21 cellular contexts compared by ENCODE assay signal in the genomic region with DNA sequence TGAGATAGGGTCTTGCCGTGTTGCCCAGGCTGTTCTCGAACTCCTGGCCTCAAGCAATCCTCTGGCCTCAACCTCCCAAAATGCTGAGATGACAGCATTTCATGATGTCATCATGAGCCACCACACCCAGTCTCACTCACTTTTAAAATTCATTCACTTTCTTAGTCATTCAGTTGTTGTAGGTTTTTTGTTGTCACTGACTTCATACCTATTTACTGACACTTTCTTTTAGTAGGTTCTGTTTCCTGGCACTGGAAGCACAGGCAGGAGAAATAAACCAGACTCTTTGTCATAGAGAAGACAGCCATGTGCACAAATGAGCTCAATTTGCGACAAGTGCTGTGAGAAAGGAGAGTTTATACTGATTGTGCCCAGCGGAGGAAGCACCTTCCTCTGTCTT. TPM values are rescaled to one million over a fixed set of nuclear protein-coding genes. Genes with fewer than 3 reads are reported as not detected.
DNase-seq lines count a peak whose midpoint lies in the region; ATAC-seq, FAIRE-seq and TF ChIP-seq lines count a peak whose summit lies in the region.
"Had no signal": no experiment of that assay in that cellular context is flagged by ENCODE, and none has a peak within 500 bp of the region (broad histone marks: within the 10 kb centered on the region; RNA-seq: fewer than 3 reads in every experiment).

No MANE protein-coding gene starts in this region.

- peak overlapping the region; percentile 49 for H3K27ac ChIP-seq in smooth muscle cell (ENCODE audit: low read depth)

- no peak for FAIRE-seq in bronchial epithelial cell (lab: Jason Lieb, UNC)
- FAIRE-seq: D721Med, GM19239 had no signal

- H3K4me1 ChIP-seq in smooth muscle cell (ENCODE audit: low read depth): no peaks in the 10 kb centered on the region

- TF ChIP-seq CTCF in HFFc6 (IDR thresholded peaks at IDR 0.05): no peak
- TF ChIP-seq CTCF in bronchial epithelial cell (IDR thresholded peaks at IDR 0.05; ENCODE audit: insufficient read depth, low read length, severe bottlenecking): no peak
- no peak for TF ChIP-seq CTCF in smooth muscle cell (IDR thresholded peaks at IDR 0.05; ENCODE audit: borderline replicate concordance, insufficient read depth, poor library complexity, severe bottlenecking)

- no peak overlapping the region for H2AFZ ChIP-seq in smooth muscle cell (ENCODE audit: low read depth)

- POLR2A ChIA-PET in activated CD8-positive, alpha-beta T cell treated with anti-CD3 and anti-CD28 coated beads, Interleukin-2, amount 10 ng/mL, durations not matched to agents 7 days and 5 days (lab: Charles Lee): no interaction called here

- H3K4me3 ChIP-seq in bronchial epithelial cell (ENCODE audit: low read depth, low read length): no peak overlapping the region
- no peak overlapping the region for H3K4me3 ChIP-seq in smooth muscle cell
- H3K4me3 ChIP-seq: MG63 had no signal

- H4K20me1 ChIP-seq in smooth muscle cell (ENCODE audit: low read depth): no peaks in the 10 kb centered on the region

- H3K36me3 Mint-ChIP-seq in HFFc6 (ENCODE audit: low read depth): no peaks in the 10 kb centered on the region
- no peaks in the 10 kb centered on the region for H3K36me3 Mint-ChIP-seq in activated CD8-positive, alpha-beta T cell treated with anti-CD3 and anti-CD28 coated beads, Interleukin-2, amount 10 ng/mL, durations not matched to agents 7 days and 5 days (ENCODE audit: low read depth)
- H3K36me3 Mint-ChIP-seq: CD8-positive, alpha-beta T cell had no signal

- H3K36me3 ChIP-seq in bronchial epithelial cell (ENCODE audit: control insufficient read depth, insufficient read depth, low read length) (no peaks in the 10 kb centered on the region), smooth muscle cell (ENCODE audit: low read depth) (no peaks in the 10 kb centered on the region)
- H3K36me3 ChIP-seq: MG63 had no signal

- no peak overlapping the region for H3K27ac Mint-ChIP-seq in HFFc6
- no peak overlapping the region for H3K27ac Mint-ChIP-seq in activated CD8-positive, alpha-beta T cell treated with anti-CD3 and anti-CD28 coated beads, Interleukin-2, amount 10 ng/mL, durations not matched to agents 7 days and 5 days
- H3K27ac Mint-ChIP-seq: CD8-positive, alpha-beta T cell had no signal

- H3K9ac ChIP-seq in smooth muscle cell (ENCODE audit: low read depth): no peak overlapping the region

- peaks cover 21% of the 10 kb centered on the region for H3K27me3 Mint-ChIP-seq in HFFc6 (ENCODE audit: insufficient read depth)
- H3K27me3 Mint-ChIP-seq in activated CD8-positive, alpha-beta T cell treated with anti-CD3 and anti-CD28 coated beads, Interleukin-2, amount 10 ng/mL, durations not matched to agents 7 days and 5 days (ENCODE audit: low read depth): no peaks in the 10 kb centered on the region

- H3K79me2 ChIP-seq in smooth muscle cell (ENCODE audit: low read depth): no peaks in the 10 kb centered on the region

- CTCF ChIA-PET in activated CD8-positive, alpha-beta T cell treated with anti-CD3 and anti-CD28 coated beads, Interleukin-2, amount 10 ng/mL, durations not matched to agents 7 days and 5 days (lab: Charles Lee): no interaction called here

- H3K4me1 Mint-ChIP-seq in HFFc6 (ENCODE audit: low read depth): peaks cover 6% of the 10 kb centered on the region; the same call in 1 of the 2 replicates
- peaks cover 5% of the 10 kb centered on the region for H3K4me1 Mint-ChIP-seq in activated CD8-positive, alpha-beta T cell treated with anti-CD3 and anti-CD28 coated beads, Interleukin-2, amount 10 ng/mL, durations not matched to agents 7 days and 5 days (ENCODE audit: low read depth)

- ATAC-seq in Right ventricle myocardium superior (ENCODE audit: poor library complexity) (peak; percentile 41), Right ventricle myocardium inferior (no peak)
- ATAC-seq in activated CD8-positive, alpha-beta T cell treated with anti-CD3 and anti-CD28 coated beads, Interleukin-2, amount 10 ng/mL, durations not matched to agents 7 days and 5 days: no peak
- ATAC-seq: CD8-positive, alpha-beta T cell; PC-3 had no signal

- no peaks in the 10 kb centered on the region for H3K9me3 ChIP-seq in smooth muscle cell (replicated peaks; ENCODE audit: low read depth)
- H3K9me3 ChIP-seq: MG63 had no signal

- intact Hi-C loops in Right ventricle myocardium superior (cut with DNase I) (no loop called here), Right ventricle myocardium inferior (cut with DNase I) (no loop called here)

- WGBS in smooth muscle cell (ENCODE audit: low lambda C conversion rate): 88% methylated on average over 4 of the region's 4 CpGs

- DNase-seq in Right ventricle myocardium superior: no peak
- no peak for DNase-seq in Right ventricle myocardium inferior (ENCODE audit: missing footprints)
- peak; percentile 8 for DNase-seq in HFFc6
- peak; percentile 27 for DNase-seq in bronchial epithelial cell (ENCODE audit: low read depth)
- DNase-seq in smooth muscle cell (lab: John Stamatoyannopoulos, UW; ENCODE audit: unreplicated experiment): no peak
- DNase-seq in activated CD8-positive, alpha-beta T cell treated with anti-CD3 and anti-CD28 coated beads, Interleukin-2, amount 10 ng/mL, durations not matched to agents 7 days and 5 days: no peak
- DNase-seq in SIG-M5 (lab: John Stamatoyannopoulos, UW): no peak
- DNase-seq: CD8-positive, alpha-beta T cell; DMS79 treated with DMSO at 0.1 percent for 48 hours; GDM1; KBM-7; MG63; NCI-H1092 treated with DMSO at 0.1 percent for 48 hours; NCI-H1694; NCI-H2107; NCI-H446; PC-3; SHP77 had no signal

- H3K4me3 Mint-ChIP-seq in HFFc6: no peak overlapping the region
- H3K4me3 Mint-ChIP-seq in activated CD8-positive, alpha-beta T cell treated with anti-CD3 and anti-CD28 coated beads, Interleukin-2, amount 10 ng/mL, durations not matched to agents 7 days and 5 days: no peak overlapping the region
- H3K4me3 Mint-ChIP-seq: CD8-positive, alpha-beta T cell had no signal

- no peak overlapping the region for H3K4me2 ChIP-seq in smooth muscle cell

- no peaks in the 10 kb centered on the region for H3F3A ChIP-seq in smooth muscle cell (ENCODE audit: low read depth)

- H3K9me3 Mint-ChIP-seq in HFFc6: no peaks in the 10 kb centered on the region; the same call in 1 of the 2 replicates
- H3K9me3 Mint-ChIP-seq in activated CD8-positive, alpha-beta T cell treated with anti-CD3 and anti-CD28 coated beads, Interleukin-2, amount 10 ng/mL, durations not matched to agents 7 days and 5 days (ENCODE audit: insufficient read depth): no peaks in the 10 kb centered on the region
- H3K9me3 Mint-ChIP-seq: CD8-positive, alpha-beta T cell had no signal

- H3K27me3 ChIP-seq in bronchial epithelial cell (ENCODE audit: control insufficient read depth, insufficient read depth, low read length) (no peaks in the 10 kb centered on the region), smooth muscle cell (ENCODE audit: low read depth) (no peaks in the 10 kb centered on the region)
- H3K27me3 ChIP-seq: MG63 had no signal

RNA-seq across cellular contexts. Expression of gene ART5, which starts 10.5 kb away (rescaled TPM):
- total RNA-seq in Right ventricle myocardium superior (4.7 TPM), Right ventricle myocardium inferior (2.5 TPM), bronchial epithelial cell (not detected in 2 replicates), smooth muscle cell (3.5 and 4.8 TPM in 2 replicates)
- total RNA-seq in HFFc6 (2021; fragmentation: NEBNext Ultra II Directional; extraction: Animal tissue kit (Norgen Biotek cat#: 25700)): not detected
- polyA plus RNA-seq in smooth muscle cell: 2.4 and 5.2 TPM in 2 replicates
- total RNA-seq in activated CD8-positive, alpha-beta T cell treated with anti-CD3 and anti-CD28 coated beads, Interleukin-2, amount 10 ng/mL, durations not matched to agents 7 days and 5 days: not detected
- total RNA-seq: CD8-positive, alpha-beta T cell; PC-3 had no signal

RNA-seq across cellular contexts. Expression of gene ART1, which starts 13.6 kb away (rescaled TPM):
- 2.3 TPM for total RNA-seq in Right ventricle myocardium superior
- 1.7 TPM for total RNA-seq in Right ventricle myocardium inferior
- not detected for total RNA-seq in HFFc6 (2021; fragmentation: NEBNext Ultra II Directional; extraction: Animal tissue kit (Norgen Biotek cat#: 25700))
- not detected in 2 replicates for total RNA-seq in bronchial epithelial cell
- not detected in 2 replicates for total RNA-seq in smooth muscle cell
- not detected in 2 replicates for polyA plus RNA-seq in smooth muscle cell
- total RNA-seq in activated CD8-positive, alpha-beta T cell treated with anti-CD3 and anti-CD28 coated beads, Interleukin-2, amount 10 ng/mL, durations not matched to agents 7 days and 5 days: not detected
- total RNA-seq: CD8-positive, alpha-beta T cell; PC-3 had no signal
- polyA plus RNA-seq: BJ had no signal

RNA-seq across cellular contexts. Expression of gene CHRNA10, which starts 39.9 kb away (rescaled TPM):
- total RNA-seq in Right ventricle myocardium superior (1.6 TPM), Right ventricle myocardium inferior (1.2 TPM), bronchial epithelial cell (0.26 and 0.51 TPM in 2 replicates), smooth muscle cell (0.58 and 1.0 TPM in 2 replicates)
- total RNA-seq in HFFc6 (2021; fragmentation: NEBNext Ultra II Directional; extraction: Animal tissue kit (Norgen Biotek cat#: 25700)): under 1 TPM; 0.23 to 0.57 (median 0.38) TPM
- 0.41 and 2.3 TPM in 2 replicates for polyA plus RNA-seq in smooth muscle cell
- 1 to 10 TPM; 2.6 to 3.0 TPM for total RNA-seq in activated CD8-positive, alpha-beta T cell treated with anti-CD3 and anti-CD28 coated beads, Interleukin-2, amount 10 ng/mL, durations not matched to agents 7 days and 5 days

Comparison
In these comparisons a context has a peak if more than half of its experiments do, and no peak if none do; other contexts are left out.
1. DNase-seq: peak in HFFc6 (single experiment) and bronchial epithelial cell (single experiment); none in Right ventricle myocardium superior (single experiment), Right ventricle myocardium inferior (single experiment), smooth muscle cell (single experiment), activated CD8-positive, alpha-beta T cell treated with anti-CD3 and anti-CD28 coated beads, Interleukin-2, amount 10 ng/mL, durations not matched to agents 7 days and 5 days (single experiment) and SIG-M5 (single experiment).